ENCODE assay signal across 8 cellular contexts in the genomic region with DNA sequence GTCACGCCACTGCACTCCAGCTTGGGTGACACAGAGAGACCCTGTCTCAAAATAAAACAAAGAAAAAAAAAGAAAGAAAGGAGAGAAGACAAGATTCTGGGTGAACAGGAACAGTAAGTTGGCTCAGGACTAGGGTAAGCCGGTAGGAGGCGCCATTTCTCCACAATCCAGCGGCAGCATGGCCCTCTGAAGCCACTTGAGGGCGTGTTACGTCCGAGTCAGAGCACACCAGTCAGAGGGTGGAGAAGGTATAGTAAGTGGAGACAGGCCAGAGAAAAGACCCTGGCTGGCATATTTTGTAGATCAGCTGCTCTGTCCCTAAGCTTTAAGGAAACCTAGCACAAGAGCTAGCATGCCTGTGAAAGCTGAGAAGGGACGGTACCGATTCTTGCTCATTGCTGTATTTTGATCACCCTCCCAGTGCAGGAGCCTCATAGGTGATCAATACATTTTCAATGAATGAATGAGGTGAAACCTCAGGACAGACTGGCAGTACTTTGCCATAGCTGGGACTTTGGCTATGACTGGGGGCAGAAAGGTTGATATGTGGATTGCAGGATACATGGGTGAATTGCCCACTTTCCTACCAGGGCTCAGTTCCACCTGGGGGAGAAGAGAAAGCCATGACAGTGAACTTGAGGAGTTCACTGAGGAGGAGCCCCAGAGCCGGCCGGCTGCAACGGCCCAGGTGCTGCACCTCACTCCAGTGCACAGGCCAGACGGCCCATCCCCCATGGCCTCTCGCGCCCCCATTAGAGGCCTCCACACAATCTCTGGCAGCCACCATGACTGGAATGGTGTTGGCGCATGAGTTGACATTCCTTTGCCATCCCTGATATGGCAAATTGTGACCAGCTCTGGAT. TPM values are rescaled to one million over a fixed set of nuclear protein-coding genes. Genes with fewer than 3 reads are reported as not detected.
DNase-seq lines count a peak whose midpoint lies in the region; ATAC-seq and TF ChIP-seq lines count a peak whose summit lies in the region.

No MANE protein-coding gene starts in this region.

- DNase-seq in CD14-positive monocyte (ENCODE audit: low spot score): peak; percentile 88
- DNase-seq in Kasumi-1 (lab: John Stamatoyannopoulos, UW): peak; percentile 94 to 95
- peak; percentile 78 for DNase-seq in Panc1 (ENCODE audit: low read depth, low spot score)
- DNase-seq in activated T-cell treated with anti-CD3 and anti-CD28 coated beads, Interleukin-2, amount 50 U/mL, for 24 hours: peak; percentile 89
- DNase-seq in fibroblast of mammary gland (ENCODE audit: low read depth): peak; percentile 92
- DNase-seq in substantia nigra (lab: John Stamatoyannopoulos, UW): peak in 38 of 49 donors; percentile 6 to 66 (median 38)

- H3K27ac Mint-ChIP-seq in CD14-positive monocyte: peak overlapping the region in 6 of 7 donors; percentile 58 to 72 (median 61)
- peak overlapping the region; percentile 72 for H3K27ac Mint-ChIP-seq in activated T-cell treated with anti-CD3 and anti-CD28 coated beads, Interleukin-2, amount 50 U/mL, for 24 hours

- no TSS peak for BruUV-seq in Panc1 (replicated peaks; lab: Mats Ljungman, UMichigan)

- in situ Hi-C loops in Panc1 (cut with HindIII; ENCODE audit: low pct_unique_long_range_greater_than_20kb, low sequenced_read_pairs): no loop called here

- H3K9me3 Mint-ChIP-seq in CD14-positive monocyte: no peaks in the 10 kb centered on the region
- no peaks in the 10 kb centered on the region for H3K9me3 Mint-ChIP-seq in activated T-cell treated with anti-CD3 and anti-CD28 coated beads, Interleukin-2, amount 50 U/mL, for 24 hours

- H3K36me3 ChIP-seq in Panc1 (ENCODE audit: control insufficient read depth, insufficient read depth, low read length): no peaks in the 10 kb centered on the region
- no peaks in the 10 kb centered on the region for H3K36me3 ChIP-seq in neutrophil

- H3K4me3 ChIP-seq in Panc1 (ENCODE audit: low read depth in 2 of 2, low read length in 2 of 2) (no peak overlapping the region), fibroblast of mammary gland (ENCODE audit: control insufficient read depth, low read depth, low read length) (no peak overlapping the region), neutrophil (ENCODE audit: low read depth in 1 of 2, low read length in 1 of 2) (no peak overlapping the region)

- no peak overlapping the region for H3K4me3 Mint-ChIP-seq in CD14-positive monocyte
- H3K4me3 Mint-ChIP-seq in activated T-cell treated with anti-CD3 and anti-CD28 coated beads, Interleukin-2, amount 50 U/mL, for 24 hours: no peak overlapping the region

- H3K27me3 Mint-ChIP-seq in CD14-positive monocyte (ENCODE audit: low read depth in 3 of 3): no peaks in the 10 kb centered on the region
- no peaks in the 10 kb centered on the region for H3K27me3 Mint-ChIP-seq in activated T-cell treated with anti-CD3 and anti-CD28 coated beads, Interleukin-2, amount 50 U/mL, for 24 hours

- H3K27me3 ChIP-seq in Panc1 (ENCODE audit: control insufficient read depth, insufficient read depth, low read length): no peaks in the 10 kb centered on the region
- H3K27me3 ChIP-seq in neutrophil: no peaks in the 10 kb centered on the region

- H3K4me1 ChIP-seq in Panc1 (ENCODE audit: control insufficient read depth, insufficient read depth, low read length) (peaks cover 7% of the 10 kb centered on the region), neutrophil (ENCODE audit: control insufficient read depth in 1 of 2, insufficient read depth in 1 of 2, low read depth in 1 of 2, low read length in 1 of 2) (peaks cover 0 to 3% of the 10 kb centered on the region in 2 experiments)

- H3K9me3 ChIP-seq in Panc1 (ENCODE audit: control insufficient read depth, insufficient read depth, low read depth, low read length) (no peaks in the 10 kb centered on the region), neutrophil (no peaks in the 10 kb centered on the region)

- ATAC-seq in GM19395 (IDR thresholded peaks at IDR 0.05; ENCODE audit: unreplicated experiment) (peak; percentile 69), Panc1 (peak; percentile 82)

- intact Hi-C loops in CD14-positive monocyte (cut with micrococcal nuclease): loop anchor here (1.0 to 10.0 kb wide), 10 partner anchors 24 to 324 kb away; a partner anchor contains a TSS
- intact Hi-C loops in Panc1 (cut with micrococcal nuclease; ENCODE audit: unreplicated experiment): no loop called here

- POLR2A ChIA-PET in Panc1 (lab: Charles Lee): no interaction called here

- CTCF ChIA-PET in Panc1 (lab: Charles Lee): no interaction called here

- H3K27ac ChIP-seq in Panc1 (ENCODE audit: low read length): no peak overlapping the region
- no peak overlapping the region for H3K27ac ChIP-seq in neutrophil
- no peak overlapping the region for H3K27ac ChIP-seq in substantia nigra (ENCODE audit: low read depth, low read length, poor library complexity, severe bottlenecking)

- peak; percentile 100 for TF ChIP-seq CTCF in CD14-positive monocyte (IDR thresholded peaks at IDR 0.05)
- peak; percentile 97 for TF ChIP-seq CTCF in Panc1 (IDR thresholded peaks at IDR 0.05)
- peak; percentile 100 for TF ChIP-seq CTCF in fibroblast of mammary gland (conservative IDR thresholded peaks at IDR 0.05; ENCODE audit: control insufficient read depth, insufficient read depth, low read depth, low read length)
- peak; percentile 84 for TF ChIP-seq CTCF in neutrophil (IDR thresholded peaks at IDR 0.05)

- H3K4me1 Mint-ChIP-seq in CD14-positive monocyte: peaks cover 25% of the 10 kb centered on the region
- peaks cover 61% of the 10 kb centered on the region for H3K4me1 Mint-ChIP-seq in activated T-cell treated with anti-CD3 and anti-CD28 coated beads, Interleukin-2, amount 50 U/mL, for 24 hours (ENCODE audit: low read depth)

- H3K36me3 Mint-ChIP-seq in CD14-positive monocyte: peaks cover 79 to 94% of the 10 kb centered on the region in 2 donors
- H3K36me3 Mint-ChIP-seq in activated T-cell treated with anti-CD3 and anti-CD28 coated beads, Interleukin-2, amount 50 U/mL, for 24 hours (ENCODE audit: low read depth): peaks cover 87% of the 10 kb centered on the region

RNA-seq across cellular contexts. Expression of a gene that starts 23.5 kb away (rescaled TPM):
- polyA plus RNA-seq in CD14-positive monocyte: 10 to 100 TPM; 20.0 to 28.2 TPM
- total RNA-seq in Panc1 (2021; ENCODE audit: unreplicated experiment): 0.10 TPM
- polyA plus RNA-seq in Panc1 (2012; ENCODE audit: insufficient read length): 0.22 TPM

RNA-seq across cellular contexts. Expression of a gene that starts 32.8 kb away (rescaled TPM):
- 1 to 10 TPM; 3.3 to 4.9 TPM for polyA plus RNA-seq in CD14-positive monocyte
- total RNA-seq in Panc1 (2021; ENCODE audit: unreplicated experiment): 15.7 TPM
- polyA plus RNA-seq in Panc1 (2012; ENCODE audit: insufficient read length): 16.9 TPM

RNA-seq across cellular contexts. Expression of a gene that starts 38.8 kb away (rescaled TPM):
- polyA plus RNA-seq in CD14-positive monocyte: under 1 TPM in 1 of 2 donors, not detected in 1; 0.12 TPM
- 0.62 TPM for total RNA-seq in Panc1 (2021; ENCODE audit: unreplicated experiment)
- polyA plus RNA-seq in Panc1 (2012; ENCODE audit: insufficient read length): 0.28 TPM

Comparison
In these comparisons a context has a peak if more than half of its experiments do, and no peak if none do; other contexts are left out.
1. DNase-seq: peak in every context shown above with its lines; median percentile 94 in Kasumi-1; 92 in fibroblast of mammary gland; 89 in activated T-cell treated with anti-CD3 and anti-CD28 coated beads, Interleukin-2, amount 50 U/mL, for 24 hours; 88 in CD14-positive monocyte; 78 in Panc1; 38 in substantia nigra.